ENCODE assay signal across 35 cellular contexts in the genomic region with DNA sequence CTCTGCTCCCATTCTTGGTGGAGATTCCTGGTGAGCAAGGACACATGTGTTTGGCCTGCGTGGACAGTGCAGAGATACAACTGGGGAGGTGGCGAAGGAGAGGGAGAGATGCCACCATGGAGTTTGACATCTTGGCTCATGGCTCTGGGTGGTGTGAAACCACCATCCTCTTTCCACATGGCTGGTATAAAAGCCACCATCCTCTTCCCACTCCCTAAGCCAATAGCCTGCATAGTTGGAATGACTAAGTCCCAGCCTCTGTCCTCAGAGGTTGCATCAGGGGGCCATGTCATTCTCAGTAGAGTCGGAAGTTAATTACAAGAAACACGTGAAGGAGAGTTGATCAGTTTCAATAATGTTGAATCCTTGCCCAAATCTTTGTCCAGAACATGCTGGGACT. TPM values are rescaled to one million over a fixed set of nuclear protein-coding genes. Genes with fewer than 3 reads are reported as not detected.
"Had no signal": no experiment of that assay in that cellular context is flagged by ENCODE, and none has a peak within 500 bp of the region (broad histone marks: within the 10 kb centered on the region; RNA-seq: fewer than 3 reads in every experiment).

No MANE protein-coding gene starts in this region.

- H3K79me2 ChIP-seq: parathyroid adenoma had no signal

- H3K4me1 ChIP-seq: neural progenitor cell, parathyroid adenoma, right lobe of liver, sigmoid colon, spleen, testis, tibial artery, transverse colon, upper lobe of right lung, uterus had no signal

- H3K9me3 Mint-ChIP-seq: nephron, neural progenitor cell, type B pancreatic cell had no signal

- H3K36me3 Mint-ChIP-seq: natural killer cell; neural progenitor cell; stimulated activated memory B cell treated with anti-CD40 and anti-IgM and Interleukin-4, amounts not matched to agents 10 μg/mL and 1 μg/mL and 100 μg/mL, for 72 hours; type B pancreatic cell had no signal

- H3K27me3 Mint-ChIP-seq: naive thymus-derived CD4-positive, alpha-beta T cell; progenitor cell of endocrine pancreas; stimulated activated memory B cell treated with anti-CD40 and anti-IgM and Interleukin-4, amounts not matched to agents 10 μg/mL and 1 μg/mL and 100 μg/mL, for 72 hours; stimulated activated naive CD8-positive, alpha-beta T cell treated with anti-CD3 and anti-CD28 coated beads, Interleukin-15, amount 100 ng/mL, for 72 hours had no signal

- H3K4me1 Mint-ChIP-seq: naive thymus-derived CD4-positive, alpha-beta T cell; natural killer cell; stimulated activated memory B cell treated with anti-CD40 and anti-IgM and Interleukin-4, amounts not matched to agents 10 μg/mL and 1 μg/mL and 100 μg/mL, for 72 hours; stimulated activated naive CD8-positive, alpha-beta T cell treated with anti-CD3 and anti-CD28 coated beads, Interleukin-15, amount 100 ng/mL, for 72 hours had no signal

- H3K27me3 ChIP-seq: neural progenitor cell, ovary, right lobe of liver, sigmoid colon, spleen, suprapubic skin, testis, tibial artery, transverse colon, upper lobe of right lung, uterus had no signal

- H3K4me2 ChIP-seq: neural progenitor cell, smooth muscle cell had no signal

- H3K27ac Mint-ChIP-seq: naive thymus-derived CD4-positive, alpha-beta T cell; natural killer cell; neural progenitor cell; progenitor cell of endocrine pancreas; stimulated activated memory B cell treated with anti-CD40 and anti-IgM and Interleukin-4, amounts not matched to agents 10 μg/mL and 1 μg/mL and 100 μg/mL, for 72 hours; stimulated activated naive CD8-positive, alpha-beta T cell treated with anti-CD3 and anti-CD28 coated beads, Interleukin-15, amount 100 ng/mL, for 72 hours; type B pancreatic cell had no signal

- H3K9me3 ChIP-seq: ovary, right lobe of liver, sigmoid colon, suprapubic skin, testis, tibial artery, transverse colon, upper lobe of right lung, uterus had no signal

- H3K27ac ChIP-seq: neural progenitor cell, ovary, parathyroid adenoma, right lobe of liver, sigmoid colon, skin epidermis, spleen, suprapubic skin, testis, tibial artery, transverse colon, upper lobe of right lung, uterus had no signal

- H2AFZ ChIP-seq: neural progenitor cell, parathyroid adenoma had no signal

- H3K4me3 Mint-ChIP-seq: naive thymus-derived CD4-positive, alpha-beta T cell; natural killer cell; nephron; neural progenitor cell; stimulated activated memory B cell treated with anti-CD40 and anti-IgM and Interleukin-4, amounts not matched to agents 10 μg/mL and 1 μg/mL and 100 μg/mL, for 72 hours; stimulated activated naive CD8-positive, alpha-beta T cell treated with anti-CD3 and anti-CD28 coated beads, Interleukin-15, amount 100 ng/mL, for 72 hours; type B pancreatic cell had no signal

- DNase-seq: naive thymus-derived CD4-positive, alpha-beta T cell; natural killer cell; occipital lobe; ovary; posterior cingulate gyrus; retina; right cardiac atrium; right lobe of liver; sigmoid colon; spleen; stimulated activated CD4-positive, alpha-beta T cell treated with anti-CD3 and anti-CD28 coated beads, Interleukin-12 subunit alpha, Interleukin-12 subunit beta, amount 100 ng/mL, for 4 hours; stimulated activated CD4-positive, alpha-beta T cell treated with anti-CD3 and anti-CD28 coated beads, Interleukin-1b, Interleukin-23, amount 100 ng/mL, for 48 hours; stimulated activated CD4-positive, alpha-beta T cell treated with anti-CD3 and anti-CD28 coated beads, Interleukin-4, amount 100 ng/mL, for 1 hour; stimulated activated CD4-positive, alpha-beta T cell treated with anti-CD3 and anti-CD28 coated beads, Interleukin-4, amount 100 ng/mL, for 4 hours; stimulated activated CD8-positive, alpha-beta memory T cell treated with anti-CD3 and anti-CD28 coated beads, Interleukin-4, amount 100 ng/mL, for 48 hours; stimulated activated naive CD4-positive, alpha-beta T cell; stimulated activated naive CD8-positive, alpha-beta T cell treated with anti-CD3 and anti-CD28 coated beads, Interleukin-15, amount 100 ng/mL, for 72 hours; stimulated activated naive CD8-positive, alpha-beta T cell treated with anti-CD3 and anti-CD28 coated beads, Interleukin-15, Interleukin-2, amounts not matched to agents 100 U/mL and 50 U/mL, for 24 hours; substantia nigra; testis; tibial artery; transverse colon; upper lobe of right lung; uterus had no signal

- H3K4me3 ChIP-seq: neural progenitor cell, ovary, right lobe of liver, sigmoid colon, skin epidermis, smooth muscle cell, spleen, suprapubic skin, testis, tibial artery, transverse colon, upper lobe of right lung, uterus had no signal

- H3K36me3 ChIP-seq: neural progenitor cell, ovary, right lobe of liver, sigmoid colon, spleen, suprapubic skin, tibial artery, transverse colon, upper lobe of right lung, uterus had no signal

- H3K9ac ChIP-seq: neural progenitor cell, parathyroid adenoma had no signal

- ATAC-seq: naive thymus-derived CD4-positive, alpha-beta T cell; natural killer cell; right cardiac atrium; right lobe of liver; stimulated activated memory B cell treated with anti-CD40 and anti-IgM and Interleukin-4, amounts not matched to agents 10 μg/mL and 1 μg/mL and 100 μg/mL, for 72 hours; stimulated activated naive CD8-positive, alpha-beta T cell treated with anti-CD3 and anti-CD28 coated beads, Interleukin-15, amount 100 ng/mL, for 72 hours; stimulated activated naive CD8-positive, alpha-beta T cell treated with anti-CD3 and anti-CD28 coated beads, Interleukin-15, Interleukin-2, amounts not matched to agents 100 U/mL and 50 U/mL, for 24 hours; upper lobe of right lung had no signal

RNA-seq across cellular contexts. Expression of a gene that starts 10.0 kb away (rescaled TPM):
- total RNA-seq: naive thymus-derived CD4-positive, alpha-beta T cell; natural killer cell; osteoblast; pulmonary artery endothelial cell; smooth muscle cell; spleen; upper lobe of right lung had no signal
